12 cellular contexts compared by ENCODE assay signal in genomic region chr9:95517559-95517933, GRCh38. TPM values are rescaled to one million over a fixed set of nuclear protein-coding genes. Genes with fewer than 3 reads are reported as not detected.
DNase-seq lines count a peak whose midpoint lies in the region; ATAC-seq, FAIRE-seq and TF ChIP-seq lines count a peak whose summit lies in the region.
"Had no signal": no experiment of that assay in that cellular context is flagged by ENCODE, and none has a peak within 500 bp of the region (broad histone marks: within the 10 kb centered on the region; RNA-seq: fewer than 3 reads in every experiment).

No MANE protein-coding gene starts in this region.

- dilution Hi-C loops in keratinocyte (cut with MboI; ENCODE audit: extremely low pct_ligation_motif_present, low sequenced_read_pairs): no loop called here

- H3K9ac ChIP-seq in keratinocyte (ENCODE audit: control insufficient read depth, extremely low read depth, insufficient read depth, low read length) (no peak overlapping the region), smooth muscle cell (ENCODE audit: low read depth) (no peak overlapping the region)

- intact Hi-C loops in activated CD4-positive, alpha-beta T cell treated with anti-CD3 and anti-CD28 coated beads for 36 hours (cut with DNase I, micrococcal nuclease): loop anchor here in 1 of 2 experiments (10.0 kb wide), 1 partner anchor 1337 kb away; the partner anchor contains the start of gene ZNF782
- intact Hi-C loops in ascending aorta (cut with DNase I): loop anchor here (10.0 kb wide), 3 partner anchors 277 to 1943 kb away; partner anchors contain the start of gene PHF2

- ATAC-seq in activated CD4-positive, alpha-beta T cell treated with anti-CD3 and anti-CD28 coated beads for 36 hours: no peak

- peaks cover 21% of the 10 kb centered on the region for H3K4me1 Mint-ChIP-seq in activated CD4-positive, alpha-beta T cell treated with anti-CD3 and anti-CD28 coated beads for 36 hours

- H3K79me2 ChIP-seq in keratinocyte (ENCODE audit: control insufficient read depth, insufficient read depth, low read length) (no peaks in the 10 kb centered on the region), smooth muscle cell (ENCODE audit: low read depth) (no peaks in the 10 kb centered on the region)

- H3K27ac ChIP-seq in ascending aorta: no peak overlapping the region
- no peak overlapping the region for H3K27ac ChIP-seq in keratinocyte (ENCODE audit: control insufficient read depth, insufficient read depth, low read length)
- no peak overlapping the region for H3K27ac ChIP-seq in smooth muscle cell (ENCODE audit: low read depth)
- H3K27ac ChIP-seq: KMS-11, thoracic aorta had no signal

- peaks cover 5% of the 10 kb centered on the region for H3K36me3 Mint-ChIP-seq in activated CD4-positive, alpha-beta T cell treated with anti-CD3 and anti-CD28 coated beads for 36 hours (ENCODE audit: low read depth)

- H3K36me3 ChIP-seq in ascending aorta (no peaks in the 10 kb centered on the region), keratinocyte (ENCODE audit: control insufficient read depth in 2 of 2, extremely low read depth in 1 of 2, insufficient read depth in 2 of 2, low read length in 2 of 2) (no peaks in the 10 kb centered on the region), smooth muscle cell (ENCODE audit: low read depth) (no peaks in the 10 kb centered on the region)
- H3K36me3 ChIP-seq: thoracic aorta had no signal

- peaks cover 6% of the 10 kb centered on the region for H3F3A ChIP-seq in smooth muscle cell (ENCODE audit: low read depth)

- peak overlapping the region; percentile 47 for H2AFZ ChIP-seq in keratinocyte (ENCODE audit: control insufficient read depth, low read length)
- peak overlapping the region; percentile 87 for H2AFZ ChIP-seq in smooth muscle cell (ENCODE audit: low read depth)

- no peak for TF ChIP-seq CTCF in ascending aorta (IDR thresholded peaks at IDR 0.05)
- no peak for TF ChIP-seq CTCF in keratinocyte (optimal IDR thresholded peaks at IDR 0.05 in 1 of 3, IDR thresholded peaks at IDR 0.05 in 1 of 3, conservative IDR thresholded peaks at IDR 0.05 in 1 of 3; ENCODE audit: extremely low read depth in 1 of 3, insufficient read depth in 2 of 3, low read length in 3 of 3)
- TF ChIP-seq CTCF in smooth muscle cell (IDR thresholded peaks at IDR 0.05; ENCODE audit: borderline replicate concordance, insufficient read depth, poor library complexity, severe bottlenecking): no peak

- no peak for FAIRE-seq in keratinocyte (lab: Jason Lieb, UNC)
- FAIRE-seq: A204.1 had no signal

- H3K27me3 Mint-ChIP-seq in activated CD4-positive, alpha-beta T cell treated with anti-CD3 and anti-CD28 coated beads for 36 hours: peaks cover 24% of the 10 kb centered on the region

- H3K4me3 ChIP-seq in ascending aorta (peak overlapping the region; percentile 67 to 81), keratinocyte (ENCODE audit: control insufficient read depth in 2 of 3, extremely low read depth in 1 of 3, insufficient read depth in 2 of 3, low read depth in 1 of 3, low read length in 3 of 3) (peak overlapping the region in 1 of 3 experiments; percentile 80), smooth muscle cell (peak overlapping the region; percentile 68)

- H3K9me1 ChIP-seq in keratinocyte (ENCODE audit: control insufficient read depth, extremely low read depth, insufficient read depth, low read length): no peaks in the 10 kb centered on the region

- POLR2A ChIA-PET in activated CD4-positive, alpha-beta T cell treated with anti-CD3 and anti-CD28 coated beads for 36 hours (lab: Charles Lee): no interaction called here

- CTCF ChIA-PET in activated CD4-positive, alpha-beta T cell treated with anti-CD3 and anti-CD28 coated beads for 36 hours (lab: Charles Lee): no interaction called here

- H3K27ac Mint-ChIP-seq in activated CD4-positive, alpha-beta T cell treated with anti-CD3 and anti-CD28 coated beads for 36 hours: no peak overlapping the region

- H4K20me1 ChIP-seq in keratinocyte (ENCODE audit: control insufficient read depth, extremely low read depth, insufficient read depth, low read length) (no peaks in the 10 kb centered on the region), smooth muscle cell (ENCODE audit: low read depth) (peaks cover 3% of the 10 kb centered on the region)

- H3K9me3 ChIP-seq in ascending aorta (no peaks in the 10 kb centered on the region), keratinocyte (ENCODE audit: control insufficient read depth, low read depth, low read length) (peaks cover 2% of the 10 kb centered on the region), smooth muscle cell (replicated peaks; ENCODE audit: low read depth) (no peaks in the 10 kb centered on the region)
- H3K9me3 ChIP-seq: thoracic aorta had no signal

- H3K27me3 ChIP-seq in ascending aorta: no peaks in the 10 kb centered on the region
- peaks cover 4% of the 10 kb centered on the region for H3K27me3 ChIP-seq in keratinocyte (ENCODE audit: control insufficient read depth, extremely low read depth, insufficient read depth, low read length)
- peaks cover 33% of the 10 kb centered on the region for H3K27me3 ChIP-seq in smooth muscle cell (ENCODE audit: low read depth)

- no peaks in the 10 kb centered on the region for H3K9me3 Mint-ChIP-seq in activated CD4-positive, alpha-beta T cell treated with anti-CD3 and anti-CD28 coated beads for 36 hours (ENCODE audit: low read depth)

- no peak for DNase-seq in activated CD4-positive, alpha-beta T cell treated with anti-CD3 and anti-CD28 coated beads for 36 hours
- DNase-seq in activated CD4-positive, alpha-beta T cell treated with anti-CD3 and anti-CD28 coated beads, Interleukin-2, amount 50 U/mL, for 1 hour: no peak
- DNase-seq in ascending aorta (ENCODE audit: low spot score in 2 of 2): no peak
- DNase-seq in keratinocyte (ENCODE audit: low read depth, low spot score): no peak
- DNase-seq in smooth muscle cell (lab: John Stamatoyannopoulos, UW; ENCODE audit: unreplicated experiment): no peak
- DNase-seq in NCI-H524 treated with DMSO at 0.1 percent for 48 hours (lab: John Stamatoyannopoulos, UW): no peak
- no peak for DNase-seq in cortex of kidney (lab: John Stamatoyannopoulos, UW)
- DNase-seq in A172 (ENCODE audit: low spot score): no peak
- DNase-seq: NCI-H510A treated with DMSO at 0.1 percent for 48 hours had no signal

- 12% methylated on average over 14 of the region's 14 CpGs for WGBS in smooth muscle cell (ENCODE audit: low lambda C conversion rate)

- H3K4me1 ChIP-seq in ascending aorta (peaks cover 0 to 13% of the 10 kb centered on the region in 2 donors), keratinocyte (ENCODE audit: control insufficient read depth, extremely low read depth, insufficient read depth, low read length) (peaks cover 6% of the 10 kb centered on the region), smooth muscle cell (ENCODE audit: low read depth) (peaks cover 30% of the 10 kb centered on the region)

- peak overlapping the region; percentile 81 for H3K4me3 Mint-ChIP-seq in activated CD4-positive, alpha-beta T cell treated with anti-CD3 and anti-CD28 coated beads for 36 hours

- H3K4me2 ChIP-seq in keratinocyte (ENCODE audit: control insufficient read depth, extremely low read depth, insufficient read depth, low read depth, low read length): peak overlapping the region; percentile 95
- H3K4me2 ChIP-seq in smooth muscle cell: peak overlapping the region; percentile 97

RNA-seq across cellular contexts. Expression of gene PTCH1, which starts 0.8 kb away (rescaled TPM):
- total RNA-seq in activated CD4-positive, alpha-beta T cell treated with anti-CD3 and anti-CD28 coated beads for 36 hours: 1 to 10 TPM; 4.4 to 5.6 TPM
- total RNA-seq in ascending aorta: 25.2 TPM
- polyA plus RNA-seq in keratinocyte: 0.82 to 1.7 TPM (median 1.5 TPM) in 3 replicates
- polyA plus RNA-seq in keratinocyte (2011; ENCODE audit: low read depth): 2.2 TPM
- 0.91 and 1.1 TPM in 2 replicates for polyA plus RNA-seq in keratinocyte (2011; cell fraction: cytosol; rRNA removed)
- polyA plus RNA-seq in keratinocyte (2011; cell fraction: nucleus; rRNA removed): 5.1 and 5.9 TPM in 2 replicates
- 1.6 and 2.7 TPM in 2 replicates for polyA plus RNA-seq in keratinocyte (2012; ENCODE audit: low replicate concordance)
- polyA minus RNA-seq in keratinocyte: 1.3 to 11.4 TPM (median 8.5 TPM) in 3 replicates
- polyA minus RNA-seq in keratinocyte (2011; cell fraction: cytosol; rRNA and poly(A)+ RNA removed): 9.8 TPM
- polyA minus RNA-seq in keratinocyte (2011; cell fraction: nucleus; rRNA and poly(A)+ RNA removed): 6.8 and 15.2 TPM in 2 replicates
- total RNA-seq in smooth muscle cell: 6.3 and 20.6 TPM in 2 replicates
- 3.7 and 5.8 TPM in 2 replicates for polyA plus RNA-seq in smooth muscle cell
- total RNA-seq in A172 (2014; rRNA removed; shearing (Covaris generic)): 5.2 and 36.7 TPM in 2 replicates
